Comparison of ENCODE assay signal across 28 cellular contexts in genomic region chr12:9895215-9895971, GRCh38. TPM values are rescaled to one million over a fixed set of nuclear protein-coding genes. Genes with fewer than 3 reads are reported as not detected.
"Had no signal": no experiment of that assay in that cellular context is flagged by ENCODE, and none has a peak within 500 bp of the region (broad histone marks: within the 10 kb centered on the region; RNA-seq: fewer than 3 reads in every experiment).

No MANE protein-coding gene starts in this region.

- H3K36me3 ChIP-seq: breast epithelium, SJCRH30 had no signal

- DNase-seq: activated CD4-positive, alpha-beta T cell treated with anti-CD3 and anti-CD28 coated beads, Interleukin-2, amount 10 ng/mL, durations not matched to agents 7 days and 5 days; activated CD4-positive, alpha-beta T cell treated with anti-CD3 and anti-CD28 coated beads, Interleukin-2, amount 50 U/mL, for 48 hours; activated CD8-positive, alpha-beta T cell treated with anti-CD3 and anti-CD28 coated beads, Interleukin-2, amount 10 ng/mL, durations not matched to agents 7 days and 5 days; activated gamma-delta T cell; activated naive CD4-positive, alpha-beta T cell treated with Interleukin-2 at 50 U/mL for 16 hours; activated naive CD8-positive, alpha-beta T cell treated with anti-CD3 and anti-CD28 coated beads, Interleukin-2, amount 10 ng/mL, durations not matched to agents 7 days and 5 days; activated T-cell treated with anti-CD3 and anti-CD28 coated beads, Interleukin-2, amount 50 U/mL, for 24 hours; amygdala; body of pancreas; NCI-H1092 treated with DMSO at 0.1 percent for 48 hours; NCI-H1417; NCI-H187 treated with DMSO at 0.1 percent for 48 hours; NCI-H2081 treated with DMSO at 0.1 percent for 48 hours; NCI-H345; NCI-H524 treated with DMSO at 0.1 percent for 48 hours; NCI-H748 treated with DMSO at 0.1 percent for 48 hours; NK-92 treated with Interleukin-12 subunit alpha and Interleukin-12 subunit beta, amount 100 ng/mL, for 24 hours; Right ventricle myocardium superior; SJCRH30; SK-N-SH had no signal

- H3K9me3 ChIP-seq: body of pancreas, breast epithelium, SJCRH30, SK-N-SH had no signal

- H3K27ac ChIP-seq: body of pancreas, breast epithelium, KMS-11, SJCRH30 had no signal

- H3K4me3 ChIP-seq: body of pancreas, breast epithelium, SJCRH30 had no signal

- H3K4me1 ChIP-seq: body of pancreas, breast epithelium, SJCRH30 had no signal

- H3K9me2 ChIP-seq: SK-N-SH had no signal

- ATAC-seq: activated CD8-positive, alpha-beta T cell treated with anti-CD3 and anti-CD28 coated beads, Interleukin-2, amount 10 ng/mL, durations not matched to agents 7 days and 5 days; body of pancreas had no signal

- H3K4me2 ChIP-seq: KMS-11, SK-N-SH had no signal

RNA-seq across cellular contexts. Expression of gene KLRF2, which starts 14.1 kb away (rescaled TPM):
- total RNA-seq: activated T-helper 2 cell treated with anti-CD3 and anti-CD28 coated beads, Interferon-gamma antibody, Interleukin-2, Interleukin-4, amounts not matched to agents 10 μg/mL and 5 μg/mL and 100 μg/mL, durations not matched to agents 14 hours and 24 hours and 36 hours; astrocyte; body of pancreas; breast epithelium; cardiac septum; LHCN-M2; M059J; NCI-H460; Right ventricle myocardium superior; SJCRH30 had no signal

RNA-seq across cellular contexts. Expression of gene CLEC2B, which starts 26.2 kb away (rescaled TPM):
- total RNA-seq: astrocyte, SJCRH30 had no signal

RNA-seq across cellular contexts. Expression of gene CLEC2A, which starts 36.8 kb away (rescaled TPM):
- total RNA-seq: activated CD4-positive, alpha-beta T cell treated with anti-CD3 and anti-CD28 coated beads, Interleukin-2, amount 10 ng/mL, durations not matched to agents 7 days and 5 days; activated CD8-positive, alpha-beta T cell treated with anti-CD3 and anti-CD28 coated beads, Interleukin-2, amount 10 ng/mL, durations not matched to agents 7 days and 5 days; activated naive CD8-positive, alpha-beta T cell treated with anti-CD3 and anti-CD28 coated beads, Interleukin-2, amount 10 ng/mL, durations not matched to agents 7 days and 5 days; activated T-helper 2 cell treated with anti-CD3 and anti-CD28 coated beads, Interferon-gamma antibody, Interleukin-2, Interleukin-4, amounts not matched to agents 10 μg/mL and 5 μg/mL and 100 μg/mL, durations not matched to agents 14 hours and 24 hours and 36 hours; body of pancreas; breast epithelium; cardiac septum; LHCN-M2; M059J; NCI-H460; Right ventricle myocardium superior; SJCRH30 had no signal
